Comparison of ENCODE assay signal across 13 cellular contexts in the genomic region with DNA sequence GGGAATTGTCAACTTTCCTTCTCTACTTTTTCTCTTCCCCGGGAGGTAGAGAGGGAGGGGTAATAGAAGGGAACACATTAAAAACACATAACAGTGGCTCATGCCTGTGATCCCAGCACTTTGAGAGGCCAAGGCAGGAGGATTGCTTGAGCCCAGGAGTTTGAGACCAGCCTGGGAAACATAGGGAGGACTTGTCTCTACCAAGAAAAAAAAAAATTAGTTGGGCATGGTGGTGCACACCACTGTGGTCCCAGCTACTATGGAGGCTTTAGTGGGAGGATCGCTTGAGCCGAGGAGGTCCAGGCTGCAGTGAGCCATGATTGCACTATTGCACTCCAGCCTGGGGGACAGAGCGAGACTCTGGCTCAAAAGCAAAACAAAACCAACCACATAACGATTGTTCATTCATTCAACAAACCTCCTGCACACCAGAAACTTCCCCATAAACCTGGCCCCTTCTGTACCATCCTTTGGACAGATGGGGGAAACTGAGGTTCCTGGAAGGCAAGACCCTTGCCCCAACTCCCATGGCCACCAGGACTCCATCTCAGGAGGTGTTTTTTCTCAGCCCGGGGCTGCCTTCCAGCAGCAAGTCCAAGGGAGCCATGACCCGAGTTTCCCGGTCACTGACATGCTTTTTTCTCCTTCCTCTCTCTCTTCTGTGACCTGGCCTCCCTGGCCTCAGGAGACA. TPM values are rescaled to one million over a fixed set of nuclear protein-coding genes. Genes with fewer than 3 reads are reported as not detected.
A peak's percentile ranks its signal among the peaks of the same experiment; 100 is the strongest.
DNase-seq lines count a peak whose midpoint lies in the region; ATAC-seq, FAIRE-seq and TF ChIP-seq lines count a peak whose summit lies in the region.
"Had no signal": no experiment of that assay in that cellular context is flagged by ENCODE, and none has a peak within 500 bp of the region (broad histone marks: within the 10 kb centered on the region; RNA-seq: fewer than 3 reads in every experiment).

No MANE protein-coding gene starts in this region.

- H3K27ac ChIP-seq in CD4-positive, alpha-beta memory T cell (ENCODE audit: low read depth, low read length): no peak overlapping the region
- H3K27ac ChIP-seq in gastroesophageal sphincter: no peak overlapping the region
- no peak overlapping the region for H3K27ac ChIP-seq in small intestine (ENCODE audit: low read depth in 1 of 2, low read length in 1 of 2)
- H3K27ac ChIP-seq: stomach had no signal

- TF ChIP-seq EP300 in gastroesophageal sphincter (IDR thresholded peaks at IDR 0.05): no peak

- FAIRE-seq in small intestine (lab: Jason Lieb, UNC): no peak
- FAIRE-seq: TTC549 had no signal

- peaks cover 19 to 90% (median 32%) of the 10 kb centered on the region in 4 donors for H3K4me1 Mint-ChIP-seq in CD4-positive, alpha-beta memory T cell
- H3K4me1 Mint-ChIP-seq in nephron progenitor cell: peaks cover 69% of the 10 kb centered on the region

- intact Hi-C loops in CD4-positive, alpha-beta memory T cell (cut with micrococcal nuclease): no loop called here

- 72 to 82% methylated on average over 3 to 4 of the region's 8 CpGs for WGBS in gastroesophageal sphincter (ENCODE audit: low coverage in 1 of 2), 2 donors
- 56 to 59% (median 59%) methylated on average over 8 of the region's 8 CpGs for WGBS in small intestine, 3 donors

- peak; percentile 16 to 51 (median 40) for DNase-seq in CD4-positive, alpha-beta memory T cell
- DNase-seq in M059J (ENCODE audit: low read depth) (peak; percentile 56), nephron progenitor cell (no peak), small intestine (no peak), iPS-NIHi11 (ENCODE audit: low spot score) (no peak)
- no peak for DNase-seq in stimulated activated CD4-positive, alpha-beta T cell treated with anti-CD3 and anti-CD28 coated beads, Interleukin-4, amount 100 ng/mL, for 4 hours
- DNase-seq: NCI-H1092; NCI-H524 treated with DMSO at 0.1 percent for 48 hours; stimulated activated CD4-positive, alpha-beta T cell treated with anti-CD3 and anti-CD28 coated beads, Interleukin-2, amount 100 ng/mL, for 24 hours; stomach had no signal

- POLR2A ChIA-PET in CD4-positive, alpha-beta memory T cell (lab: Charles Lee; ENCODE audit: partially characterized antibody): interaction anchor here (8.5 kb wide), 2 partner anchors 22 to 33 kb away, joined by 113 to 240 read pairs; no protein-coding TSS in a partner anchor

- H3K27me3 ChIP-seq in CD4-positive, alpha-beta memory T cell (ENCODE audit: insufficient read depth, low read length): no peaks in the 10 kb centered on the region
- peaks cover 5% of the 10 kb centered on the region for H3K27me3 ChIP-seq in endocrine pancreas (ENCODE audit: control insufficient read depth, insufficient read depth, low read length)
- H3K27me3 ChIP-seq in gastroesophageal sphincter: no peaks in the 10 kb centered on the region
- H3K27me3 ChIP-seq in small intestine (ENCODE audit: control insufficient read depth in 2 of 2, insufficient read depth in 2 of 2, low read length in 2 of 2): no peaks in the 10 kb centered on the region

- peaks cover 5 to 61% of the 10 kb centered on the region in 2 donors for H3K36me3 Mint-ChIP-seq in CD4-positive, alpha-beta memory T cell
- no peaks in the 10 kb centered on the region for H3K36me3 Mint-ChIP-seq in nephron progenitor cell (ENCODE audit: low read depth)

- H3K4me1 ChIP-seq in CD4-positive, alpha-beta memory T cell (ENCODE audit: insufficient read depth, low read length): peaks cover 26% of the 10 kb centered on the region
- H3K4me1 ChIP-seq in endocrine pancreas (ENCODE audit: control insufficient read depth, insufficient read depth, low read length) (no peaks in the 10 kb centered on the region), gastroesophageal sphincter (peaks cover 2 to 33% (median 16%) of the 10 kb centered on the region in 3 donors), small intestine (ENCODE audit: control insufficient read depth in 2 of 2, insufficient read depth in 1 of 2, low read depth in 1 of 2, low read length in 1 of 2) (peaks cover 2 to 3% of the 10 kb centered on the region in 2 donors)

- peaks cover 3 to 4% of the 10 kb centered on the region in 2 donors for H3K27me3 Mint-ChIP-seq in CD4-positive, alpha-beta memory T cell
- H3K27me3 Mint-ChIP-seq in nephron progenitor cell (ENCODE audit: low read depth, poor library complexity): peaks cover 91% of the 10 kb centered on the region

- H3K4me3 ChIP-seq in CD4-positive, alpha-beta memory T cell (ENCODE audit: low read length in 2 of 2): no peak overlapping the region
- H3K4me3 ChIP-seq in endocrine pancreas (ENCODE audit: control insufficient read depth, insufficient read depth, low read length) (peak overlapping the region; percentile 23), gastroesophageal sphincter (no peak overlapping the region), small intestine (ENCODE audit: low read depth in 1 of 2, low read length in 2 of 2) (no peak overlapping the region)

- H3K9me3 Mint-ChIP-seq in CD4-positive, alpha-beta memory T cell: peaks cover 0 to 74% (median 0%) of the 10 kb centered on the region in 8 donors
- H3K9me3 Mint-ChIP-seq in nephron progenitor cell: no peaks in the 10 kb centered on the region

- ATAC-seq in gastroesophageal sphincter: no peak

- peak overlapping the region in 6 of 7 donors; percentile 31 to 99 (median 92) for H3K27ac Mint-ChIP-seq in CD4-positive, alpha-beta memory T cell
- no peak overlapping the region for H3K27ac Mint-ChIP-seq in nephron progenitor cell

- H3K4me3 Mint-ChIP-seq in CD4-positive, alpha-beta memory T cell: peak overlapping the region in 7 of 8 donors; percentile 4 to 95 (median 40)
- peak overlapping the region; percentile 88 for H3K4me3 Mint-ChIP-seq in nephron progenitor cell

- TF ChIP-seq POLR2A in gastroesophageal sphincter (IDR thresholded peaks at IDR 0.05): no peak

- TF ChIP-seq CTCF in nephron progenitor cell (IDR thresholded peaks at IDR 0.05): no peak
- TF ChIP-seq CTCF in gastroesophageal sphincter (IDR thresholded peaks at IDR 0.05): no peak

- no peaks in the 10 kb centered on the region for H3K36me3 ChIP-seq in CD4-positive, alpha-beta memory T cell (ENCODE audit: insufficient read depth, low read length)
- H3K36me3 ChIP-seq in endocrine pancreas (ENCODE audit: control insufficient read depth, insufficient read depth, low read length) (peaks cover 45% of the 10 kb centered on the region), gastroesophageal sphincter (no peaks in the 10 kb centered on the region), small intestine (ENCODE audit: control insufficient read depth in 2 of 2, insufficient read depth in 2 of 2, low read length in 2 of 2) (no peaks in the 10 kb centered on the region)

- CTCF ChIA-PET in CD4-positive, alpha-beta memory T cell (lab: Charles Lee; ENCODE audit: partially characterized antibody): interaction anchor here (1.1 to 2.1 kb wide), 4 partner anchors 13 to 32 kb away, joined by 5 to 7 read pairs (median 6); no protein-coding TSS in a partner anchor

- no peak overlapping the region for H3K9ac ChIP-seq in endocrine pancreas (ENCODE audit: control insufficient read depth, insufficient read depth, low read length)

- H3K9me3 ChIP-seq in CD4-positive, alpha-beta memory T cell (ENCODE audit: control insufficient read depth in 1 of 2, low read length in 2 of 2): no peaks in the 10 kb centered on the region
- H3K9me3 ChIP-seq in endocrine pancreas (ENCODE audit: control insufficient read depth, low read length) (no peaks in the 10 kb centered on the region), gastroesophageal sphincter (no peaks in the 10 kb centered on the region), small intestine (ENCODE audit: control insufficient read depth, low read depth) (no peaks in the 10 kb centered on the region)
- H3K9me3 ChIP-seq: stomach had no signal

RNA-seq across cellular contexts. Expression of gene FOSB, which starts 4.2 kb away (rescaled TPM):
- 1 to 10 TPM; 4.2 to 4.7 TPM for total RNA-seq in CD4-positive, alpha-beta memory T cell
- polyA plus RNA-seq in CD4-positive, alpha-beta memory T cell: 10 to 100 TPM; 12.5 to 17.1 TPM
- total RNA-seq in M059J (2014; rRNA removed; shearing (Covaris generic)): 4.3 and 5.5 TPM in 2 replicates
- 10 to 100 TPM in 2 of 4 donors, 1 to 10 TPM in 2; 1.9 to 38.0 (median 15.6) TPM for total RNA-seq in gastroesophageal sphincter
- 10 to 100 TPM in 1 of 3 donors, 1 to 10 TPM in 1, under 1 TPM in 1; 0.89 to 19.0 (median 2.2) TPM for polyA plus RNA-seq in small intestine

RNA-seq across cellular contexts. Expression of gene RTN2, which starts 24.8 kb away (rescaled TPM):
- total RNA-seq in CD4-positive, alpha-beta memory T cell: 1 to 10 TPM in 1 of 2 experiments, under 1 TPM in 1; 0.14 to 1.1 TPM
- polyA plus RNA-seq in CD4-positive, alpha-beta memory T cell: under 1 TPM in 1 of 2 donors, not detected in 1; 0.48 TPM
- total RNA-seq in M059J (2014; rRNA removed; shearing (Covaris generic)): 3.5 and 4.2 TPM in 2 replicates
- total RNA-seq in gastroesophageal sphincter: 10 to 100 TPM; 11.0 to 19.6 (median 15.3) TPM
- 1 to 10 TPM; 1.6 to 9.1 (median 1.9) TPM for polyA plus RNA-seq in small intestine

RNA-seq across cellular contexts. Expression of gene PPM1N, which starts 26.2 kb away (rescaled TPM):
- 1 to 10 TPM; 5.8 to 7.9 TPM for total RNA-seq in CD4-positive, alpha-beta memory T cell
- 1 to 10 TPM; 3.7 to 4.0 TPM for polyA plus RNA-seq in CD4-positive, alpha-beta memory T cell
- total RNA-seq in M059J (2014; rRNA removed; shearing (Covaris generic)): 0.64 TPM in 1 of 2 replicates, not detected in the other
- 1 to 10 TPM in 3 of 4 donors, under 1 TPM in 1; 0.96 to 3.2 (median 2.1) TPM for total RNA-seq in gastroesophageal sphincter
- polyA plus RNA-seq in small intestine: 1 to 10 TPM; 1.3 to 1.9 (median 1.8) TPM

RNA-seq across cellular contexts. Expression of gene VASP, which starts 35.3 kb away (rescaled TPM):
- 10 to 100 TPM; 89.8 to 92.8 TPM for total RNA-seq in CD4-positive, alpha-beta memory T cell
- 10 to 100 TPM; 49.1 to 53.4 TPM for polyA plus RNA-seq in CD4-positive, alpha-beta memory T cell
- 91.6 and 97.7 TPM in 2 replicates for total RNA-seq in M059J (2014; rRNA removed; shearing (Covaris generic))
- total RNA-seq in gastroesophageal sphincter: 100 to 1,000 TPM; 140 to 246 (median 167) TPM
- 100 to 1,000 TPM in 2 of 3 donors, 10 to 100 TPM in 1; 93.2 to 132 (median 128) TPM for polyA plus RNA-seq in small intestine

RNA-seq across cellular contexts. Expression of gene ERCC1, which starts 48.3 kb away (rescaled TPM):
- 10 to 100 TPM; 46.6 to 46.9 TPM for total RNA-seq in CD4-positive, alpha-beta memory T cell
- polyA plus RNA-seq in CD4-positive, alpha-beta memory T cell: 10 to 100 TPM; 36.2 to 38.3 TPM
- total RNA-seq in M059J (2014; rRNA removed; shearing (Covaris generic)): 78.1 and 87.7 TPM in 2 replicates
- 10 to 100 TPM; 52.7 to 84.6 (median 68.4) TPM for total RNA-seq in gastroesophageal sphincter
- polyA plus RNA-seq in small intestine: 10 to 100 TPM; 30.3 to 42.4 (median 32.7) TPM

Comparison
In these comparisons a context has a peak if more than half of its experiments do, and no peak if none do; other contexts are left out.
1. DNase-seq: peak in CD4-positive, alpha-beta memory T cell (5 of 5) and M059J (single experiment); none in nephron progenitor cell (single experiment), small intestine (single experiment), stimulated activated CD4-positive, alpha-beta T cell treated with anti-CD3 and anti-CD28 coated beads, Interleukin-4, amount 100 ng/mL, for 4 hours (0 of 2) and iPS-NIHi11 (single experiment).